29 cellular contexts compared by ENCODE assay signal in the genomic region with DNA sequence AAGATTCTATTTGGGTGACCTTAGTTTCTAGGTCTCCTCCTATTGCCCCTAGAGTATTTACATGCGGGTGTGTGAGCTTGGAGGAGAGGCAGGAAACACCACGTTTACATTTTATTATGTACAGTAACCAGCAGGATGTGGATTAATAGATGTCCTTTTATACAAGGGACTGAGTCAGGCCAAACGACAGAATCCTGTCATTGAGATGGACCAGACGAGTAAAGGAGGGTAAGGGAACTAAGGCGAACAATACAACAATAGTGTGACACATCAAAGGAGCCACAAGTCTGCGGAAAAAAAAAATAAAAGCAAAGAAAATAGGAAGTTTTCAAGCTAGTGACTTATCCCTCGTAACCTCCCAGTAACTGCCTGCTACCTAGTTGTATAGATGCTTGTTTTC.
DNase-seq lines count a peak whose midpoint lies in the region; ATAC-seq, FAIRE-seq and TF ChIP-seq lines count a peak whose summit lies in the region.
"Had no signal": no experiment of that assay in that cellular context is flagged by ENCODE, and none has a peak within 500 bp of the region (broad histone marks: within the 10 kb centered on the region; RNA-seq: fewer than 3 reads in every experiment).

No MANE protein-coding gene starts in this region.

- H3K79me2 ChIP-seq in HepG2 (ENCODE audit: insufficient read depth, low read length), result no peaks in the 10 kb centered on the region
- H3K79me2 ChIP-seq: parathyroid adenoma had no signal

- H3K4me1 Mint-ChIP-seq in endodermal cell, result no peaks in the 10 kb centered on the region
- H3K4me1 Mint-ChIP-seq: activated naive CD4-positive, alpha-beta T cell treated with anti-CD3 and anti-CD28 coated beads, Interleukin-2, amount 50 U/mL, for 24 hours; activated T-helper 17 cell treated with anti-CD3 and anti-CD28 coated beads, Interleukin-2, amount 50 U/mL, for 72 hours; neural progenitor cell had no signal

- no peak for TF ChIP-seq RAD21 in HepG2 (CRISPR knock-in tag; IDR thresholded peaks at IDR 0.05)

- no peaks in the 10 kb centered on the region for H4K20me1 ChIP-seq in HepG2 (ENCODE audit: insufficient read depth, low read length)

- H3K27me3 Mint-ChIP-seq in endodermal cell (ENCODE audit: insufficient read depth), result no peaks in the 10 kb centered on the region
- H3K27me3 Mint-ChIP-seq: activated naive CD4-positive, alpha-beta T cell treated with anti-CD3 and anti-CD28 coated beads, Interleukin-2, amount 50 U/mL, for 24 hours; activated T-helper 17 cell treated with anti-CD3 and anti-CD28 coated beads, Interleukin-2, amount 50 U/mL, for 72 hours; CD4-positive, alpha-beta T cell; stimulated activated naive B cell treated with anti-CD40 and anti-IgM and Interleukin-4, amounts not matched to agents 10 μg/mL and 1 μg/mL and 100 μg/mL, for 72 hours had no signal

- CTCF ChIA-PET in HepG2 (lab: Yijun Ruan, JAX; ENCODE audit: low intra/inter-chr PET ratio, low total read pairs), result no interaction called here

- H3K36me3 ChIP-seq in HepG2 (replicated peaks in 1 of 2; ENCODE audit: control insufficient read depth in 1 of 2, insufficient read depth in 2 of 2, low read length in 2 of 2) (peaks cover 2 to 11% of the 10 kb centered on the region in 2 experiments; a peak in 1 of 5 replicates), right lobe of liver (peaks cover 0 to 3% (median under 1%) of the 10 kb centered on the region in 4 donors), endodermal cell (ENCODE audit: control insufficient read depth, insufficient read depth, low read length) (peaks cover 89% of the 10 kb centered on the region), mucosa of descending colon (ENCODE audit: low read depth) (no peaks in the 10 kb centered on the region), left lung (peaks cover 0 to 26% of the 10 kb centered on the region in 2 donors)

- H3K9me3 ChIP-seq in HepG2 (ENCODE audit: low read length), result no peaks in the 10 kb centered on the region
- H3K9me3 ChIP-seq in right lobe of liver, result no peaks in the 10 kb centered on the region
- H3K9me3 ChIP-seq in endodermal cell (ENCODE audit: control insufficient read depth, low read length), result peaks cover 7% of the 10 kb centered on the region
- no peaks in the 10 kb centered on the region for H3K9me3 ChIP-seq in mucosa of descending colon
- no peaks in the 10 kb centered on the region for H3K9me3 ChIP-seq in left lung
- H3K9me3 ChIP-seq: testis had no signal

- FAIRE-seq in HepG2 (lab: Jason Lieb, UNC) (no peak), HTR-8/SVneo (lab: Jason Lieb, UNC) (no peak)
- FAIRE-seq: endometrium, urothelium cell line had no signal

- TF ChIP-seq POLR2A in HepG2 (IDR thresholded peaks at IDR 0.05; ENCODE audit: insufficient read depth in 1 of 2, low read depth in 2 of 2, low read length in 2 of 2) (no peak), right lobe of liver (IDR thresholded peaks at IDR 0.05) (no peak)

- H3K27ac Mint-ChIP-seq in endodermal cell, result peak overlapping the region; percentile 16
- H3K27ac Mint-ChIP-seq: activated naive CD4-positive, alpha-beta T cell treated with anti-CD3 and anti-CD28 coated beads, Interleukin-2, amount 50 U/mL, for 24 hours; CD4-positive, alpha-beta T cell; neural progenitor cell; stimulated activated naive B cell treated with anti-CD40 and anti-IgM and Interleukin-4, amounts not matched to agents 10 μg/mL and 1 μg/mL and 100 μg/mL, for 72 hours had no signal

- intact Hi-C loops in HepG2 (cut with micrococcal nuclease; ENCODE audit: unreplicated experiment) (no loop called here), right lobe of liver (cut with DNase I) (loop anchor here in 1 of 2 donors (10.0 kb wide), 1 partner anchor 289 kb away; a partner anchor contains a TSS), mucosa of descending colon (cut with DNase I, micrococcal nuclease) (loop anchor here in 1 of 2 donors (5.0 kb wide), 1 partner anchor 286 kb away; a partner anchor contains a TSS), left lung (cut with DNase I) (no loop called here)

- H3K27me3 ChIP-seq in HepG2 (ENCODE audit: control insufficient read depth in 1 of 2, insufficient read depth in 2 of 2, low read length in 2 of 2) (no peaks in the 10 kb centered on the region), right lobe of liver (no peaks in the 10 kb centered on the region), endodermal cell (ENCODE audit: control insufficient read depth, insufficient read depth, low read length, poor library complexity, severe bottlenecking) (no peaks in the 10 kb centered on the region), left lung (no peaks in the 10 kb centered on the region)
- H3K27me3 ChIP-seq: cardiac muscle cell, neural progenitor cell, testis had no signal

- no peak overlapping the region for H2AFZ ChIP-seq in HepG2 (ENCODE audit: low read length)
- H2AFZ ChIP-seq: neural progenitor cell, parathyroid adenoma had no signal

- H3K4me1 ChIP-seq in HepG2 (ENCODE audit: insufficient read depth, low read length) (peaks cover 47% of the 10 kb centered on the region), right lobe of liver (peaks cover 0 to 27% (median 9%) of the 10 kb centered on the region in 4 donors), endodermal cell (ENCODE audit: control insufficient read depth, insufficient read depth, low read length) (no peaks in the 10 kb centered on the region), mucosa of descending colon (ENCODE audit: low read depth) (peaks cover 47% of the 10 kb centered on the region), left lung (peaks cover 0 to 11% of the 10 kb centered on the region in 2 donors)
- H3K4me1 ChIP-seq: neural progenitor cell, parathyroid adenoma, testis had no signal

- DNase-seq in HepG2 (ENCODE audit: low spot score), result peak; percentile 7
- no peak for DNase-seq in right lobe of liver
- DNase-seq in endodermal cell, result no peak
- DNase-seq in mucosa of descending colon, result no peak
- DNase-seq in activated T-cell treated with anti-CD3 and anti-CD28 coated beads, Interleukin-2, amount 50 U/mL, for 48 hours, result no peak
- DNase-seq in HTR-8/SVneo (ENCODE audit: insufficient read length, low spot score), result no peak
- DNase-seq in left lung, result no peak
- no peak for DNase-seq in foreskin melanocyte
- DNase-seq: activated CD4-positive, alpha-beta T cell treated with anti-CD3 and anti-CD28 coated beads, Interleukin-2, amount 50 U/mL, for 48 hours; activated CD8-positive, alpha-beta memory T cell treated with anti-CD3 and anti-CD28 coated beads, Interleukin-2, amount 50 U/mL, for 48 hours; CD4-positive, alpha-beta T cell; cortex of kidney; GOT3; Karpas-422; NCI-H1417 treated with DMSO at 0.1 percent for 48 hours; NCI-H446; NCI-H82; stimulated activated CD4-positive, alpha-beta T cell treated with anti-CD3 and anti-CD28 coated beads, Interleukin-15, amount 100 ng/mL, for 24 hours; stimulated activated naive B cell treated with anti-CD40 and anti-IgM and Interleukin-4, amounts not matched to agents 10 μg/mL and 1 μg/mL and 100 μg/mL, for 72 hours; testis had no signal

- H3K36me3 Mint-ChIP-seq in endodermal cell (ENCODE audit: low read depth), result peaks cover 89% of the 10 kb centered on the region

- TF ChIP-seq CTCF in HepG2 (CRISPR knock-in tag; IDR thresholded peaks at IDR 0.05) (no peak), right lobe of liver (IDR thresholded peaks at IDR 0.05) (no peak), endodermal cell (conservative IDR thresholded peaks at IDR 0.05) (no peak), mucosa of descending colon (IDR thresholded peaks at IDR 0.05) (no peak), left lung (IDR thresholded peaks at IDR 0.05) (no peak)

- H3K4me3 ChIP-seq in HepG2 (replicated peaks in 1 of 3; ENCODE audit: insufficient read depth in 1 of 3, low read depth in 2 of 3, low read length in 3 of 3) (no peak overlapping the region), right lobe of liver (no peak overlapping the region), endodermal cell (ENCODE audit: low read length) (no peak overlapping the region), mucosa of descending colon (no peak overlapping the region), left lung (no peak overlapping the region)
- H3K4me3 ChIP-seq: cardiac muscle cell, lung, neural progenitor cell, testis had no signal

- POLR2A ChIA-PET in HepG2 (lab: Yijun Ruan, JAX), result no interaction called here

- no peak overlapping the region for H3K4me3 Mint-ChIP-seq in endodermal cell
- H3K4me3 Mint-ChIP-seq: activated naive CD4-positive, alpha-beta T cell treated with anti-CD3 and anti-CD28 coated beads, Interleukin-2, amount 50 U/mL, for 24 hours; activated T-helper 17 cell treated with anti-CD3 and anti-CD28 coated beads, Interleukin-2, amount 50 U/mL, for 72 hours; CD4-positive, alpha-beta T cell; neural progenitor cell; stimulated activated naive B cell treated with anti-CD40 and anti-IgM and Interleukin-4, amounts not matched to agents 10 μg/mL and 1 μg/mL and 100 μg/mL, for 72 hours had no signal

- H3K9ac ChIP-seq in HepG2 (ENCODE audit: insufficient read depth, low read depth, low read length), result no peak overlapping the region
- no peak overlapping the region for H3K9ac ChIP-seq in endodermal cell (ENCODE audit: extremely low read depth, low read length, poor library complexity, severe bottlenecking)
- H3K9ac ChIP-seq: neural progenitor cell, parathyroid adenoma had no signal

- in situ Hi-C loops in HepG2 (cut with HindIII; ENCODE audit: extremely low pct_ligation_motif_present, low pct_unique_long_range_greater_than_20kb), result loop anchor here (10.0 kb wide), 1 partner anchor 289 kb away; a partner anchor contains a TSS

- no TSS peak for BruUV-seq in HepG2 (replicated peaks; lab: Mats Ljungman, UMichigan)

- H3K27ac ChIP-seq in HepG2 (ENCODE audit: extremely low read length, insufficient read depth, low read length), result no peak overlapping the region
- peak overlapping the region in 1 of 3 donors; percentile 17 for H3K27ac ChIP-seq in right lobe of liver
- no peak overlapping the region for H3K27ac ChIP-seq in endodermal cell (ENCODE audit: low read depth, low read length)
- H3K27ac ChIP-seq in left lung, result peak overlapping the region in 1 of 2 donors; percentile 13
- H3K27ac ChIP-seq: cardiac muscle cell, neural progenitor cell, parathyroid adenoma, testis had no signal

- no peak for TF ChIP-seq EP300 in HepG2 (IDR thresholded peaks at IDR 0.05; ENCODE audit: low read depth in 2 of 2, low read length in 2 of 2)
- no peak for TF ChIP-seq EP300 in HepG2 (CRISPR knock-in tag; IDR thresholded peaks at IDR 0.05; ENCODE audit: borderline replicate concordance)

- ATAC-seq in HepG2, result no peak
- ATAC-seq in right lobe of liver, result no peak
- peak; percentile 21 for ATAC-seq in mucosa of descending colon
- no peak for ATAC-seq in left lung
- ATAC-seq: activated T-helper 17 cell treated with anti-CD3 and anti-CD28 coated beads, Interleukin-2, amount 50 U/mL, for 72 hours; sciatic nerve; stimulated activated naive B cell treated with anti-CD40 and anti-IgM and Interleukin-4, amounts not matched to agents 10 μg/mL and 1 μg/mL and 100 μg/mL, for 72 hours had no signal

- 52% methylated on average over 7 of the region's 7 CpGs for WGBS in HepG2 (ENCODE audit: low lambda C conversion rate)
- WGBS in right lobe of liver (ENCODE audit: insufficient coverage, low coverage, low lambda C conversion rate, missing lambda C conversion rate), result 49% methylated on average over 7 of the region's 7 CpGs
- WGBS in endodermal cell (ENCODE audit: insufficient coverage in 1 of 2, insufficient read length in 1 of 2), 2 experiments, result 85 to 91% methylated on average over 4 to 7 of the region's 7 CpGs

- H3K4me2 ChIP-seq in HepG2 (ENCODE audit: low read depth, low read length), result no peak overlapping the region
- H3K4me2 ChIP-seq: neural progenitor cell had no signal

- H3K9me3 Mint-ChIP-seq in endodermal cell, result peaks cover 13% of the 10 kb centered on the region
- H3K9me3 Mint-ChIP-seq: activated naive CD4-positive, alpha-beta T cell treated with anti-CD3 and anti-CD28 coated beads, Interleukin-2, amount 50 U/mL, for 24 hours; activated T-helper 17 cell treated with anti-CD3 and anti-CD28 coated beads, Interleukin-2, amount 50 U/mL, for 72 hours; CD4-positive, alpha-beta T cell; stimulated activated naive B cell treated with anti-CD40 and anti-IgM and Interleukin-4, amounts not matched to agents 10 μg/mL and 1 μg/mL and 100 μg/mL, for 72 hours had no signal
